In the genomic region with DNA sequence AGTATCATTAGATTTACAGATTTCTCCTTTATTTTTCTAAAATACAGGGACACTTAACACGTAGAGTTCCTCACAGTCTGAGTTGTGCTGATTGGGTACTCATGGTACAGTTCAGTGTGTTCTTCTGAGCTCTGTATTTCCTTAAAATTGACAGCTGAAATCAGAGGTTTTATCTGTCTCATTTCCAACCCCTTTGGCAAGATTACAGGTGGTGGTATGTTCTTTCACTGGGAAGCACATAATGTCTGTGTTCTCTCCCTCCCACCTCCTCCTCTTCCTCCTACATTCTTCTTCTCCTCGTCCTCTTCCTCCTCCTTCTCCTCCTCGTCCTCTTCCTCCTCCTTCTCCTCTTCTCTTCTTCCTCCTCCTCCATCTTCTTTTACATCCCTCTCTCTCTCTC, we compare ENCODE assay signal across 29 cellular contexts.
"Had no signal": no experiment of that assay in that cellular context is flagged by ENCODE, and none has a peak within 500 bp of the region (broad histone marks: within the 10 kb centered on the region; RNA-seq: fewer than 3 reads in every experiment).

No MANE protein-coding gene starts in this region.

- H3K27me3 ChIP-seq: neutrophil, pancreas, right lobe of liver, sigmoid colon, stomach, thyroid gland, tibial nerve, upper lobe of left lung, vagina had no signal

- H3K27me3 Mint-ChIP-seq: progenitor cell of endocrine pancreas had no signal

- H3K4me3 Mint-ChIP-seq: naive thymus-derived CD8-positive, alpha-beta T cell; natural killer cell treated with Interleukin-12 subunit alpha and Interleukin-12 subunit beta and Interleukin-15 and Interleukin-18, amount 100 ng/mL, for 72 hours; nephron progenitor cell; neural crest cell; stimulated activated effector memory CD8-positive, alpha-beta T cell treated with anti-CD3 and anti-CD28 coated beads, Interleukin-12 subunit alpha, Interleukin-12 subunit beta, amount 100 ng/mL, for 72 hours; stimulated activated naive B cell treated with anti-CD40 and anti-IgM and Interleukin-4, amounts not matched to agents 10 μg/mL and 1 μg/mL and 100 μg/mL, for 72 hours; stimulated activated naive CD8-positive, alpha-beta T cell treated with anti-CD3 and anti-CD28 coated beads, Interleukin-15, Interleukin-2, amounts not matched to agents 100 ng/mL and 50 ng/mL, for 24 hours had no signal

- DNase-seq: naive thymus-derived CD8-positive, alpha-beta T cell; nephron progenitor cell; nucleus accumbens; pancreas; posterior cingulate gyrus; psoas muscle; right cardiac atrium; right lobe of liver; sigmoid colon; small intestine; stimulated activated CD4-positive, alpha-beta T cell treated with anti-CD3 and anti-CD28 coated beads, Interleukin-15, amount 100 ng/mL, for 24 hours; stimulated activated CD4-positive, alpha-beta T cell treated with anti-CD3 and anti-CD28 coated beads, Interleukin-2, amount 100 ng/mL, for 24 hours; stimulated activated CD4-positive, alpha-beta T cell treated with anti-CD3 and anti-CD28 coated beads, Interleukin-2, amount 100 ng/mL, for 48 hours; stimulated activated CD4-positive, alpha-beta T cell treated with anti-CD3 and anti-CD28 coated beads, Interleukin-4, amount 100 ng/mL, for 24 hours; stimulated activated naive B cell treated with anti-CD40 and anti-IgM and Interleukin-4, amounts not matched to agents 10 μg/mL and 1 μg/mL and 100 μg/mL, for 72 hours; stimulated activated naive CD4-positive, alpha-beta T cell treated with Interleukin-2 at 50 U/mL for 16 hours; stomach; thyroid gland; trophoblast cell; upper lobe of left lung had no signal

- H3K27ac Mint-ChIP-seq: natural killer cell treated with Interleukin-12 subunit alpha and Interleukin-12 subunit beta and Interleukin-15 and Interleukin-18, amount 100 ng/mL, for 72 hours; nephron progenitor cell; progenitor cell of endocrine pancreas; stimulated activated effector memory CD8-positive, alpha-beta T cell treated with anti-CD3 and anti-CD28 coated beads, Interleukin-12 subunit alpha, Interleukin-12 subunit beta, amount 100 ng/mL, for 72 hours; stimulated activated naive B cell treated with anti-CD40 and anti-IgM and Interleukin-4, amounts not matched to agents 10 μg/mL and 1 μg/mL and 100 μg/mL, for 72 hours; stimulated activated naive CD8-positive, alpha-beta T cell treated with anti-CD3 and anti-CD28 coated beads, Interleukin-15, Interleukin-2, amounts not matched to agents 100 ng/mL and 50 ng/mL, for 24 hours had no signal

- H3K27ac ChIP-seq: neutrophil, pancreas, psoas muscle, right lobe of liver, sigmoid colon, stomach, thoracic aorta, thyroid gland, tibial nerve, upper lobe of left lung, vagina had no signal

- ATAC-seq: naive thymus-derived CD8-positive, alpha-beta T cell; natural killer cell treated with Interleukin-12 subunit alpha and Interleukin-12 subunit beta and Interleukin-15 and Interleukin-18, amount 100 ng/mL, for 72 hours; pancreas; right cardiac atrium; right lobe of liver; stimulated activated effector memory CD8-positive, alpha-beta T cell treated with anti-CD3 and anti-CD28 coated beads, Interleukin-12 subunit alpha, Interleukin-12 subunit beta, amount 100 ng/mL, for 72 hours; stimulated activated naive B cell treated with anti-CD40 and anti-IgM and Interleukin-4, amounts not matched to agents 10 μg/mL and 1 μg/mL and 100 μg/mL, for 72 hours had no signal

- H3K4me3 ChIP-seq: pancreas, psoas muscle, right lobe of liver, sigmoid colon, stomach, thoracic aorta, thyroid gland, tibial nerve, upper lobe of left lung, vagina had no signal

- H3K4me1 ChIP-seq: pancreas had no signal

- H3K9me3 Mint-ChIP-seq: naive thymus-derived CD8-positive, alpha-beta T cell; natural killer cell treated with Interleukin-12 subunit alpha and Interleukin-12 subunit beta and Interleukin-15 and Interleukin-18, amount 100 ng/mL, for 72 hours; nephron progenitor cell; neural crest cell; stimulated activated effector memory CD8-positive, alpha-beta T cell treated with anti-CD3 and anti-CD28 coated beads, Interleukin-12 subunit alpha, Interleukin-12 subunit beta, amount 100 ng/mL, for 72 hours; stimulated activated naive B cell treated with anti-CD40 and anti-IgM and Interleukin-4, amounts not matched to agents 10 μg/mL and 1 μg/mL and 100 μg/mL, for 72 hours; stimulated activated naive CD8-positive, alpha-beta T cell treated with anti-CD3 and anti-CD28 coated beads, Interleukin-15, Interleukin-2, amounts not matched to agents 100 ng/mL and 50 ng/mL, for 24 hours had no signal

- H3K9me3 ChIP-seq: neutrophil, pancreas, psoas muscle, right lobe of liver, sigmoid colon, stomach, thoracic aorta, thyroid gland, tibial nerve, upper lobe of left lung, vagina had no signal

- H3K36me3 Mint-ChIP-seq: naive thymus-derived CD8-positive, alpha-beta T cell; natural killer cell treated with Interleukin-12 subunit alpha and Interleukin-12 subunit beta and Interleukin-15 and Interleukin-18, amount 100 ng/mL, for 72 hours; stimulated activated effector memory CD8-positive, alpha-beta T cell treated with anti-CD3 and anti-CD28 coated beads, Interleukin-12 subunit alpha, Interleukin-12 subunit beta, amount 100 ng/mL, for 72 hours; stimulated activated naive B cell treated with anti-CD40 and anti-IgM and Interleukin-4, amounts not matched to agents 10 μg/mL and 1 μg/mL and 100 μg/mL, for 72 hours had no signal

- H3K4me1 Mint-ChIP-seq: naive thymus-derived CD8-positive, alpha-beta T cell; stimulated activated effector memory CD8-positive, alpha-beta T cell treated with anti-CD3 and anti-CD28 coated beads, Interleukin-12 subunit alpha, Interleukin-12 subunit beta, amount 100 ng/mL, for 72 hours had no signal

- H3K36me3 ChIP-seq: neutrophil, pancreas, right lobe of liver, sigmoid colon, stomach, thoracic aorta, thyroid gland, tibial nerve, upper lobe of left lung, vagina had no signal
